In the genomic region with DNA sequence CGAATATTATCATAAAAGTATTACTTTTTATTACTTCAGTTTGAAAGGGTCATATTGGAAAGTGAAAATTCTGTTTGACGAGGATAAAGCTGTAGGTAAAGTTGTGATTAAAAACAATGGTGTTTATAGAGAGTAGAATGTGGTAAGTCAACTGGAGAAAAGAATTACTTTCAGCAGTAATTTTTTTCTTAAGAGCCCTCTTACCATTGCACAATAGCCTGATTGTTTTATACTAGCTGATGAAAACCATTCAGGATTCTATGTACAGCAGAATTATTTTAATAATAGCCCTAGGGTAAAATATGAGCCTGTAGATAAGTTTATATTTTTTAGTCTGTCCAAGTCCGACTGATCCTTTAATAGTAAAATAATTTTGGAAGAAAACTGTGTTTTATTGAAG, we compare ENCODE assay signal across 1 cellular context.
TF ChIP-seq lines count a peak whose summit lies in the region.

No MANE protein-coding gene starts in this region.

TF ChIP-seq in SK-N-SH, 30 proteins besides CTCF, POLR2A, EP300 and RAD21 (continued from another document):
- TF ChIP-seq, protein P1, sequence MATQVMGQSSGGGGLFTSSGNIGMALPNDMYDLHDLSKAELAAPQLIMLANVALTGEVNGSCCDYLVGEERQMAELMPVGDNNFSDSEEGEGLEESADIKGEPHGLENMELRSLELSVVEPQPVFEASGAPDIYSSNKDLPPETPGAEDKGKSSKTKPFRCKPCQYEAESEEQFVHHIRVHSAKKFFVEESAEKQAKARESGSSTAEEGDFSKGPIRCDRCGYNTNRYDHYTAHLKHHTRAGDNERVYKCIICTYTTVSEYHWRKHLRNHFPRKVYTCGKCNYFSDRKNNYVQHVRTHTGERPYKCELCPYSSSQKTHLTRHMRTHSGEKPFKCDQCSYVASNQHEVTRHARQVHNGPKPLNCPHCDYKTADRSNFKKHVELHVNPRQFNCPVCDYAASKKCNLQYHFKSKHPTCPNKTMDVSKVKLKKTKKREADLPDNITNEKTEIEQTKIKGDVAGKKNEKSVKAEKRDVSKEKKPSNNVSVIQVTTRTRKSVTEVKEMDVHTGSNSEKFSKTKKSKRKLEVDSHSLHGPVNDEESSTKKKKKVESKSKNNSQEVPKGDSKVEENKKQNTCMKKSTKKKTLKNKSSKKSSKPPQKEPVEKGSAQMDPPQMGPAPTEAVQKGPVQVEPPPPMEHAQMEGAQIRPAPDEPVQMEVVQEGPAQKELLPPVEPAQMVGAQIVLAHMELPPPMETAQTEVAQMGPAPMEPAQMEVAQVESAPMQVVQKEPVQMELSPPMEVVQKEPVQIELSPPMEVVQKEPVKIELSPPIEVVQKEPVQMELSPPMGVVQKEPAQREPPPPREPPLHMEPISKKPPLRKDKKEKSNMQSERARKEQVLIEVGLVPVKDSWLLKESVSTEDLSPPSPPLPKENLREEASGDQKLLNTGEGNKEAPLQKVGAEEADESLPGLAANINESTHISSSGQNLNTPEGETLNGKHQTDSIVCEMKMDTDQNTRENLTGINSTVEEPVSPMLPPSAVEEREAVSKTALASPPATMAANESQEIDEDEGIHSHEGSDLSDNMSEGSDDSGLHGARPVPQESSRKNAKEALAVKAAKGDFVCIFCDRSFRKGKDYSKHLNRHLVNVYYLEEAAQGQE (IDR thresholded peaks at IDR 0.05; ENCODE audit: low read depth, low read length), result no peak
- TF ChIP-seq RXRA (IDR thresholded peaks at IDR 0.05; ENCODE audit: borderline replicate concordance, low read depth) (no peak), GATA2 (CRISPR knock-in tag; IDR thresholded peaks at IDR 0.05) (no peak)
- TF ChIP-seq, protein P2, sequence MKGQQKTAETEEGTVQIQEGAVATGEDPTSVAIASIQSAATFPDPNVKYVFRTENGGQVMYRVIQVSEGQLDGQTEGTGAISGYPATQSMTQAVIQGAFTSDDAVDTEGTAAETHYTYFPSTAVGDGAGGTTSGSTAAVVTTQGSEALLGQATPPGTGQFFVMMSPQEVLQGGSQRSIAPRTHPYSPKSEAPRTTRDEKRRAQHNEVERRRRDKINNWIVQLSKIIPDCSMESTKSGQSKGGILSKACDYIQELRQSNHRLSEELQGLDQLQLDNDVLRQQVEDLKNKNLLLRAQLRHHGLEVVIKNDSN (IDR thresholded peaks at IDR 0.05; ENCODE audit: borderline replicate concordance, low read depth), result no peak
